Comparison of ENCODE assay signal across 21 cellular contexts in the genomic region with DNA sequence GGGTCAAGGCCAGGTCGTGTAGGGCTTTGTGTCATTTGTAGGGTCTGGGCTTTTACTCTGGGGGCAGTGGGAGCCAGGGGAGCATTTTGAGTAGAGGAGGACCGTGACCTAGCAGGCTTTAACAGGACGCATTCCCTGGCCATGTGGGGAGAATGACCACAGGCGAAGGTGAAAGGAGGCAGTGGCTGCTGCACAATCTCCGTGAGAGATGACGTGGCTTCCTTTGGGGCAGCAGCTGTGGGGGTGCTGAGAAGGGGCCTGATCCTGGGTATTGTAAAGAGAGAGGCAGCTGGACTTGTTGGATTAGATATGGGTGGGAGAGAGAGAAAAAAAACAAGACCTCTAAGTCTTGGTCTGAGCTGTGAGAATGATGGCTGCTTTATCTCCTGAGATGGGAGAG. TPM values are rescaled to one million over a fixed set of nuclear protein-coding genes. Genes with fewer than 3 reads are reported as not detected.
DNase-seq lines count a peak whose midpoint lies in the region; ATAC-seq, FAIRE-seq and TF ChIP-seq lines count a peak whose summit lies in the region.
"Had no signal": no experiment of that assay in that cellular context is flagged by ENCODE, and none has a peak within 500 bp of the region (broad histone marks: within the 10 kb centered on the region; RNA-seq: fewer than 3 reads in every experiment).

No MANE protein-coding gene starts in this region.

- no peak overlapping the region for H3K56ac ChIP-seq in IMR-90 (ENCODE audit: extremely low read depth, insufficient read depth, low read length)

- intact Hi-C loops in IMR-90 (cut with micrococcal nuclease), result no loop called here
- intact Hi-C loops in thyroid gland (cut with DNase I), result no loop called here
- intact Hi-C loops in adrenal gland (cut with DNase I), result no loop called here

- no peak overlapping the region for H3K14ac ChIP-seq in IMR-90 (replicated peaks; ENCODE audit: low read depth, low read length)

- H3K4me1 Mint-ChIP-seq in astrocyte (ENCODE audit: low read depth, unreplicated experiment), result peaks cover 5% of the 10 kb centered on the region
- H3K4me1 Mint-ChIP-seq: B cell had no signal

- TF ChIP-seq CTCF in IMR-90 (conservative IDR thresholded peaks at IDR 0.05; ENCODE audit: low read depth, low read length) (no peak), astrocyte (IDR thresholded peaks at IDR 0.05; ENCODE audit: insufficient read depth, low read depth, low read length) (no peak), thyroid gland (IDR thresholded peaks at IDR 0.05) (no peak), adrenal gland (IDR thresholded peaks at IDR 0.05) (no peak)

- H3K36me3 ChIP-seq in IMR-90 (ENCODE audit: control insufficient read depth, insufficient read depth, low read length), result peaks cover 6% of the 10 kb centered on the region
- no peaks in the 10 kb centered on the region for H3K36me3 ChIP-seq in astrocyte (ENCODE audit: insufficient read depth, low read length)
- peaks cover 7% of the 10 kb centered on the region for H3K36me3 ChIP-seq in mesodermal cell (ENCODE audit: control insufficient read depth, insufficient read depth, low read length)
- H3K36me3 ChIP-seq in thyroid gland, result no peaks in the 10 kb centered on the region
- no peaks in the 10 kb centered on the region for H3K36me3 ChIP-seq in adrenal gland (replicated peaks in 1 of 2)
- H3K36me3 ChIP-seq: HAP-1 had no signal

- dilution Hi-C loops in IMR-90 (cut with HindIII; ENCODE audit: low sequenced_read_pairs, unreplicated experiment), result no loop called here

- H3K4ac ChIP-seq in IMR-90 (ENCODE audit: low read depth, low read length), result no peak overlapping the region

- H3K4me2 ChIP-seq in IMR-90 (ENCODE audit: low read depth, low read length) (no peak overlapping the region), astrocyte (ENCODE audit: low read length) (peak overlapping the region; percentile 24)

- H2BK15ac ChIP-seq in IMR-90 (ENCODE audit: low read depth, low read length), result no peak overlapping the region

- H2AK9ac ChIP-seq in IMR-90 (replicated peaks; ENCODE audit: low read depth, low read length, poor library complexity), result peak overlapping the region; percentile 2

- H2BK120ac ChIP-seq in IMR-90 (ENCODE audit: low read depth, low read length), result no peak overlapping the region

- H3K27ac Mint-ChIP-seq in astrocyte (ENCODE audit: unreplicated experiment), result peak overlapping the region; percentile 31
- H3K27ac Mint-ChIP-seq: B cell had no signal

- H3K18ac ChIP-seq in IMR-90 (ENCODE audit: low read depth, low read length), result no peak overlapping the region

- POLR2A ChIA-PET in IMR-90 (lab: Charles Lee; ENCODE audit: unreplicated experiment), result no interaction called here

- 82% methylated on average over 5 of the region's 6 CpGs; no CpG with 5 or more reads in 1 of the 2 experiments for WGBS in IMR-90 (ENCODE audit: extremely low coverage in 2 of 2, insufficient read length in 1 of 2), 2 experiments
- 84% methylated on average over 6 of the region's 6 CpGs for WGBS in mesodermal cell (ENCODE audit: insufficient coverage in 2 of 2), 2 experiments
- 81 to 87% methylated on average over 6 of the region's 6 CpGs for WGBS in thyroid gland, 2 donors
- 78 to 86% (median 84%) methylated on average over 6 of the region's 6 CpGs for WGBS in adrenal gland, 4 donors

- H3K27ac ChIP-seq in IMR-90 (ENCODE audit: insufficient read depth, low read length) (no peak overlapping the region), astrocyte (ENCODE audit: low read depth, low read length) (no peak overlapping the region), mesodermal cell (ENCODE audit: low read depth, low read length, severe bottlenecking) (peak overlapping the region; percentile 49), thyroid gland (peak overlapping the region; percentile 58 to 74 (median 62)), adrenal gland (no peak overlapping the region)

- no peak for TF ChIP-seq RAD21 in IMR-90 (IDR thresholded peaks at IDR 0.05; ENCODE audit: low read length)

- TF ChIP-seq POLR2A in IMR-90 (IDR thresholded peaks at IDR 0.05; ENCODE audit: low read depth, low read length), result no peak
- TF ChIP-seq POLR2A in thyroid gland (IDR thresholded peaks at IDR 0.05), result no peak
- no peak for TF ChIP-seq POLR2A in adrenal gland (IDR thresholded peaks at IDR 0.05)

- peaks cover 17% of the 10 kb centered on the region for H3K36me3 Mint-ChIP-seq in astrocyte (ENCODE audit: low read depth, unreplicated experiment)

- no peak overlapping the region for H3K4me3 Mint-ChIP-seq in astrocyte (ENCODE audit: unreplicated experiment)
- H3K4me3 Mint-ChIP-seq: B cell; CD4-positive, alpha-beta memory T cell had no signal

- no peak overlapping the region for H4K5ac ChIP-seq in IMR-90 (ENCODE audit: low read depth, low read length)

- CTCF ChIA-PET in IMR-90 (lab: Yijun Ruan, JAX), result no interaction called here

- no TSS peak for BruUV-seq in IMR-90 (replicated peaks; lab: Mats Ljungman, UMichigan)

- H4K91ac ChIP-seq in IMR-90 (ENCODE audit: insufficient read depth, low read depth, low read length), result no peak overlapping the region

- no peak overlapping the region for H2BK5ac ChIP-seq in IMR-90 (ENCODE audit: low read depth, low read length, poor library complexity, severe bottlenecking)

- DNase-seq in IMR-90 (peak; percentile 20), astrocyte (ENCODE audit: low read depth) (peak; percentile 22), thyroid gland (no peak), adrenal gland (no peak), NCI-H2029 treated with DMSO at 0.1 percent for 48 hours (lab: John Stamatoyannopoulos, UW) (no peak), NOMO-1 treated with dmso at 0.1 percent for 144 hours (lab: John Stamatoyannopoulos, UW; ENCODE audit: unreplicated experiment) (no peak)
- DNase-seq: ACHN; CD4-positive, alpha-beta memory T cell; DMS79 treated with DMSO at 0.1 percent for 48 hours; NCI-H1048; NCI-H446 had no signal

- ATAC-seq in IMR-90 (ENCODE audit: low read depth), result peak; percentile 18; the same call in 1 of the 2 replicates
- ATAC-seq: Panc1, Right ventricle myocardium inferior had no signal

- H3K4me3 ChIP-seq in IMR-90 (ENCODE audit: insufficient read depth, low read depth, low read length) (no peak overlapping the region), astrocyte (ENCODE audit: insufficient read depth, low read depth, low read length) (no peak overlapping the region), mesodermal cell (ENCODE audit: extremely low read depth, insufficient read depth, low read length, poor library complexity, severe bottlenecking) (no peak overlapping the region), thyroid gland (replicated peaks in 1 of 3) (no peak overlapping the region), adrenal gland (no peak overlapping the region)
- H3K4me3 ChIP-seq: HAP-1 had no signal

- no peak overlapping the region for H2AK5ac ChIP-seq in IMR-90 (ENCODE audit: low read depth, low read length)

- H3K9ac ChIP-seq in IMR-90 (ENCODE audit: low read depth, low read length), result no peak overlapping the region
- H3K9ac ChIP-seq in astrocyte (ENCODE audit: low read length), result no peak overlapping the region

- no peaks in the 10 kb centered on the region for H3K79me1 ChIP-seq in IMR-90 (ENCODE audit: low read depth in 1 of 2, low read length in 2 of 2)

- H3K4me1 ChIP-seq in IMR-90 (ENCODE audit: control insufficient read depth, insufficient read depth, low read length) (peaks cover 5% of the 10 kb centered on the region; the same call in 1 of the 2 replicates), astrocyte (ENCODE audit: insufficient read depth, low read length) (peaks cover 6% of the 10 kb centered on the region), mesodermal cell (ENCODE audit: control insufficient read depth, insufficient read depth, low read length, poor library complexity, severe bottlenecking) (peaks cover 8% of the 10 kb centered on the region), thyroid gland (peaks cover 35 to 41% of the 10 kb centered on the region in 2 donors), adrenal gland (replicated peaks in 1 of 2) (no peaks in the 10 kb centered on the region)
- H3K4me1 ChIP-seq: HAP-1 had no signal

- H3K27me3 Mint-ChIP-seq in astrocyte (ENCODE audit: low read depth, unreplicated experiment), result no peaks in the 10 kb centered on the region
- H3K27me3 Mint-ChIP-seq: B cell; CD4-positive, alpha-beta memory T cell had no signal

- no peak overlapping the region for H3K23ac ChIP-seq in IMR-90 (ENCODE audit: low read depth, low read length)

- H3K9me1 ChIP-seq in IMR-90 (ENCODE audit: insufficient read depth, low read length), result peaks cover 11% of the 10 kb centered on the region; the same call in 1 of the 2 replicates

- H3K79me2 ChIP-seq in astrocyte (ENCODE audit: insufficient read depth, low read length), result no peaks in the 10 kb centered on the region

- in situ Hi-C loops in IMR-90 (cut with MboI; ENCODE audit: low sequenced_read_pairs), result no loop called here

- no peaks in the 10 kb centered on the region for H3K9me3 ChIP-seq in IMR-90 (ENCODE audit: control insufficient read depth, insufficient read depth, low read length)
- no peaks in the 10 kb centered on the region for H3K9me3 ChIP-seq in astrocyte (ENCODE audit: insufficient read depth, low read depth, low read length)
- no peaks in the 10 kb centered on the region for H3K9me3 ChIP-seq in mesodermal cell (ENCODE audit: control insufficient read depth, low read length)
- H3K9me3 ChIP-seq in thyroid gland, result no peaks in the 10 kb centered on the region
- H3K9me3 ChIP-seq in adrenal gland (replicated peaks in 1 of 3), result no peaks in the 10 kb centered on the region
- H3K9me3 ChIP-seq: HAP-1 had no signal

- H2AFZ ChIP-seq in IMR-90 (replicated peaks; ENCODE audit: low read length, poor library complexity) (no peak overlapping the region), astrocyte (ENCODE audit: low read depth, low read length) (peak overlapping the region; percentile 9)

- H3K27me3 ChIP-seq in IMR-90 (ENCODE audit: control insufficient read depth, insufficient read depth, low read length) (no peaks in the 10 kb centered on the region), astrocyte (ENCODE audit: insufficient read depth, low read length) (no peaks in the 10 kb centered on the region), thyroid gland (no peaks in the 10 kb centered on the region), adrenal gland (no peaks in the 10 kb centered on the region)

- no peak overlapping the region for H4K8ac ChIP-seq in IMR-90 (ENCODE audit: low read depth in 2 of 2, low read length in 2 of 2)

- no peaks in the 10 kb centered on the region for H4K20me1 ChIP-seq in IMR-90 (ENCODE audit: insufficient read depth, low read length)
- no peaks in the 10 kb centered on the region for H4K20me1 ChIP-seq in astrocyte (ENCODE audit: insufficient read depth, low read length)

- no peak overlapping the region for H2BK20ac ChIP-seq in IMR-90 (ENCODE audit: low read depth, low read length)

- H3K9me3 Mint-ChIP-seq in astrocyte (ENCODE audit: unreplicated experiment), result peaks cover 3% of the 10 kb centered on the region
- H3K9me3 Mint-ChIP-seq: CD4-positive, alpha-beta memory T cell had no signal

- no peak for FAIRE-seq in astrocyte (lab: Jason Lieb, UNC)
- FAIRE-seq: D721Med, G401.6, GM12891, GM19239, HTR-8/SVneo had no signal

RNA-seq across cellular contexts. Expression of a gene that starts 46.0 kb away (rescaled TPM):
- total RNA-seq in IMR-90 (2012; rRNA removed) (16.7 and 18.9 TPM in 2 replicates), astrocyte (18.1 and 21.1 TPM in 2 replicates), thyroid gland (10 to 100 TPM; 41.3 to 82.8 (median 70.9) TPM), adrenal gland (10 to 100 TPM; 13.2 to 80.4 (median 17.9) TPM)
- polyA plus RNA-seq in IMR-90 (2012; rRNA removed) (17.5 and 18.6 TPM in 2 replicates), adrenal gland (10 to 100 TPM in 2 of 3 donors, 1 to 10 TPM in 1; 9.1 to 17.6 (median 10.3) TPM)
- 10.9 and 13.5 TPM in 2 replicates for polyA plus RNA-seq in IMR-90 (2012; cell fraction: cytosol; rRNA removed)
- polyA plus RNA-seq in IMR-90 (2012; cell fraction: nucleus; rRNA removed; ENCODE audit: low replicate concordance), result 62.6 and 75.3 TPM in 2 replicates
- 10.7 TPM for polyA plus RNA-seq in mesodermal cell (2013, experiment 1 of 2)
- 12.4 TPM for polyA plus RNA-seq in mesodermal cell (2013, experiment 2 of 2)

RNA-seq across cellular contexts. Expression of a gene that starts 46.3 kb away (rescaled TPM):
- 62.5 and 68.1 TPM in 2 replicates for total RNA-seq in IMR-90 (2012; rRNA removed)
- polyA plus RNA-seq in IMR-90 (2012; rRNA removed), result 50.8 and 53.6 TPM in 2 replicates
- polyA plus RNA-seq in IMR-90 (2012; cell fraction: cytosol; rRNA removed), result 43.5 and 56.7 TPM in 2 replicates
- 96.1 and 177 TPM in 2 replicates for polyA plus RNA-seq in IMR-90 (2012; cell fraction: nucleus; rRNA removed; ENCODE audit: low replicate concordance)
- 103 TPM in 2 replicates for total RNA-seq in astrocyte
- 70.9 TPM for polyA plus RNA-seq in mesodermal cell (2013, experiment 1 of 2)
- 59.4 TPM for polyA plus RNA-seq in mesodermal cell (2013, experiment 2 of 2)
- total RNA-seq in thyroid gland, result 100 to 1,000 TPM in 3 of 4 donors, 10 to 100 TPM in 1; 58.5 to 120 (median 112) TPM
- 100 to 1,000 TPM in 2 of 8 donors, 10 to 100 TPM in 6; 65.4 to 105 (median 84.3) TPM for total RNA-seq in adrenal gland
- 100 to 1,000 TPM in 2 of 3 donors, 10 to 100 TPM in 1; 51.0 to 225 (median 130) TPM for polyA plus RNA-seq in adrenal gland

Comparison
In these comparisons a context has a peak if more than half of its experiments do, and no peak if none do; other contexts are left out.
1. DNase-seq: peak in IMR-90 (single experiment) and astrocyte (single experiment); none in thyroid gland (0 of 2), adrenal gland (0 of 7), NCI-H2029 treated with DMSO at 0.1 percent for 48 hours (single experiment) and NOMO-1 treated with dmso at 0.1 percent for 144 hours (single experiment).
2. H3K27ac ChIP-seq: peak in mesodermal cell (single experiment) and thyroid gland (3 of 3); none in IMR-90 (single experiment), astrocyte (single experiment) and adrenal gland (0 of 5).